Comparison of ENCODE assay signal across 16 cellular contexts in genomic region chr9:5269249-5269715, GRCh38. TPM values are rescaled to one million over a fixed set of nuclear protein-coding genes. Genes with fewer than 3 reads are reported as not detected.
A peak's percentile ranks its signal among the peaks of the same experiment; 100 is the strongest.
DNase-seq lines count a peak whose midpoint lies in the region; ATAC-seq and TF ChIP-seq lines count a peak whose summit lies in the region.
"Had no signal": no experiment of that assay in that cellular context is flagged by ENCODE, and none has a peak within 500 bp of the region (broad histone marks: within the 10 kb centered on the region; RNA-seq: fewer than 3 reads in every experiment).

No MANE protein-coding gene starts in this region.

- H2AFZ ChIP-seq in PC-3 (ENCODE audit: low read length): 0 out of 2 replicates have a peak overlapping the region, but pooled peaks have one; percentile 7

- H3K79me2 ChIP-seq in PC-3 (ENCODE audit: low read length): no peaks in the 10 kb centered on the region
- H3K79me2 ChIP-seq in mesendoderm (ENCODE audit: control insufficient read depth, insufficient read depth, low read length): no peaks in the 10 kb centered on the region

- CTCF ChIA-PET in PC-3 (lab: Charles Lee): no interaction called here

- no TSS peak for BruUV-seq in PC-3 (replicated peaks; lab: Mats Ljungman, UMichigan)

- intact Hi-C loops in PC-3 (cut with micrococcal nuclease): loop anchor here (10.0 kb wide), 1 partner anchor 156 kb away; no protein-coding TSS in a partner anchor

- H3K4me1 Mint-ChIP-seq in endodermal cell: peaks cover 11% of the 10 kb centered on the region
- H3K4me1 Mint-ChIP-seq: nephron progenitor cell had no signal

- no peak overlapping the region for H4K8ac ChIP-seq in mesendoderm (ENCODE audit: low read depth, low read length)

- DNase-seq in Daoy (ENCODE audit: low read depth): peak; percentile 88
- DNase-seq in PC-3: peak; percentile 74
- DNase-seq in endodermal cell: peak; percentile 63
- DNase-seq in mesendoderm: peak; percentile 97
- DNase-seq in activated naive CD4-positive, alpha-beta T cell treated with anti-CD3 and anti-CD28 coated beads, Interleukin-2, amount 50 U/mL, for 72 hours (ENCODE audit: low spot score in 2 of 2): no peak
- DNase-seq in NCI-H524 treated with DMSO at 0.1 percent for 48 hours (lab: John Stamatoyannopoulos, UW): no peak
- DNase-seq: activated naive CD8-positive, alpha-beta T cell treated with anti-CD3 and anti-CD28 coated beads, Interleukin-2, amount 10 ng/mL, durations not matched to agents 7 days and 5 days; CD4-positive, alpha-beta memory T cell; gastrocnemius medialis; NCI-H1436 treated with DMSO at 0.1 percent for 48 hours; nephron progenitor cell; Peyer's patch; stimulated activated CD4-positive, alpha-beta T cell treated with anti-CD3 and anti-CD28 coated beads, Interleukin-4, amount 100 ng/mL, for 1 hour; testis had no signal

- no peak overlapping the region for H3K56ac ChIP-seq in mesendoderm (ENCODE audit: low read length)

- no peaks in the 10 kb centered on the region for H3K27me3 Mint-ChIP-seq in endodermal cell (ENCODE audit: insufficient read depth)
- H3K27me3 Mint-ChIP-seq: activated naive CD8-positive, alpha-beta T cell treated with anti-CD3 and anti-CD28 coated beads, Interleukin-2, amount 10 ng/mL, durations not matched to agents 7 days and 5 days had no signal

- no peak overlapping the region for H2BK15ac ChIP-seq in mesendoderm (replicated peaks; ENCODE audit: low read depth)

- H3K4me3 Mint-ChIP-seq in endodermal cell: no peak overlapping the region
- H3K4me3 Mint-ChIP-seq: activated naive CD8-positive, alpha-beta T cell treated with anti-CD3 and anti-CD28 coated beads, Interleukin-2, amount 10 ng/mL, durations not matched to agents 7 days and 5 days; CD4-positive, alpha-beta memory T cell; nephron progenitor cell had no signal

- H3F3A ChIP-seq in PC-3 (ENCODE audit: low read length, unreplicated experiment): no peaks in the 10 kb centered on the region

- no peak overlapping the region for H3K9ac ChIP-seq in PC-3 (ENCODE audit: low read length)
- no peak overlapping the region for H3K9ac ChIP-seq in endodermal cell (ENCODE audit: extremely low read depth, low read length, poor library complexity, severe bottlenecking)
- no peak overlapping the region for H3K9ac ChIP-seq in mesendoderm (ENCODE audit: low read length)

- no peak overlapping the region for H3K18ac ChIP-seq in mesendoderm (ENCODE audit: low read length)

- H3K9me3 ChIP-seq in PC-3 (ENCODE audit: low read length): no peaks in the 10 kb centered on the region
- no peaks in the 10 kb centered on the region for H3K9me3 ChIP-seq in endodermal cell (ENCODE audit: control insufficient read depth, low read length)
- H3K9me3 ChIP-seq: gastrocnemius medialis, Peyer's patch, testis had no signal

- H2AK5ac ChIP-seq in mesendoderm (ENCODE audit: low read length): no peak overlapping the region

- H3K27ac ChIP-seq in PC-3 (ENCODE audit: low read length) (no peak overlapping the region), endodermal cell (ENCODE audit: low read depth, low read length) (peak overlapping the region; percentile 42), mesendoderm (ENCODE audit: low read depth, low read length) (peak overlapping the region; percentile 61)
- H3K27ac ChIP-seq: gastrocnemius medialis, Peyer's patch, testis had no signal

- H3K79me1 ChIP-seq in mesendoderm (ENCODE audit: low read length): no peaks in the 10 kb centered on the region

- no peak overlapping the region for H2BK120ac ChIP-seq in mesendoderm (ENCODE audit: low read depth, low read length)

- no peak overlapping the region for H4K5ac ChIP-seq in mesendoderm (ENCODE audit: low read length)

- no peaks in the 10 kb centered on the region for H3K27me3 ChIP-seq in PC-3 (ENCODE audit: low read length)
- no peaks in the 10 kb centered on the region for H3K27me3 ChIP-seq in endodermal cell (ENCODE audit: control insufficient read depth, insufficient read depth, low read length, poor library complexity, severe bottlenecking)
- H3K27me3 ChIP-seq in mesendoderm (ENCODE audit: insufficient read depth, low read length, poor library complexity): no peaks in the 10 kb centered on the region
- H3K27me3 ChIP-seq: gastrocnemius medialis, Peyer's patch, testis had no signal

- H3K27ac Mint-ChIP-seq in endodermal cell: peak overlapping the region; percentile 88
- no peak overlapping the region for H3K27ac Mint-ChIP-seq in activated naive CD4-positive, alpha-beta T cell treated with anti-CD3 and anti-CD28 coated beads, Interleukin-2, amount 50 U/mL, for 72 hours
- H3K27ac Mint-ChIP-seq: activated naive CD8-positive, alpha-beta T cell treated with anti-CD3 and anti-CD28 coated beads, Interleukin-2, amount 10 ng/mL, durations not matched to agents 7 days and 5 days; CD4-positive, alpha-beta memory T cell; nephron progenitor cell had no signal

- ATAC-seq in PC-3 (peak; percentile 74), GM21723 (IDR thresholded peaks at IDR 0.05; ENCODE audit: unreplicated experiment) (no peak), HG03571 (IDR thresholded peaks at IDR 0.05; ENCODE audit: unreplicated experiment) (no peak)
- no peak for ATAC-seq in activated naive CD4-positive, alpha-beta T cell treated with anti-CD3 and anti-CD28 coated beads, Interleukin-2, amount 50 U/mL, for 72 hours
- ATAC-seq: gastrocnemius medialis had no signal

- H3K9me2 ChIP-seq in PC-3 (replicated peaks; ENCODE audit: low read length): no peaks in the 10 kb centered on the region

- H3K4me3 ChIP-seq in PC-3 (ENCODE audit: low read length) (no peak overlapping the region), endodermal cell (ENCODE audit: low read length) (peak overlapping the region; percentile 43), mesendoderm (ENCODE audit: low read length) (no peak overlapping the region)
- H3K4me3 ChIP-seq: gastrocnemius medialis, Peyer's patch, testis had no signal

- no peak overlapping the region for H3K4ac ChIP-seq in mesendoderm (ENCODE audit: low read depth, low read length)

- no peaks in the 10 kb centered on the region for H3K9me3 Mint-ChIP-seq in endodermal cell
- H3K9me3 Mint-ChIP-seq in activated naive CD4-positive, alpha-beta T cell treated with anti-CD3 and anti-CD28 coated beads, Interleukin-2, amount 50 U/mL, for 72 hours: no peaks in the 10 kb centered on the region
- H3K9me3 Mint-ChIP-seq: activated naive CD8-positive, alpha-beta T cell treated with anti-CD3 and anti-CD28 coated beads, Interleukin-2, amount 10 ng/mL, durations not matched to agents 7 days and 5 days; CD4-positive, alpha-beta memory T cell; nephron progenitor cell had no signal

- H3K36me3 ChIP-seq in PC-3 (ENCODE audit: low read depth, low read length) (no peaks in the 10 kb centered on the region), endodermal cell (ENCODE audit: control insufficient read depth, insufficient read depth, low read length) (no peaks in the 10 kb centered on the region), mesendoderm (ENCODE audit: control insufficient read depth, insufficient read depth, low read length) (no peaks in the 10 kb centered on the region)
- H3K36me3 ChIP-seq: gastrocnemius medialis, Peyer's patch had no signal

- no peak overlapping the region for H3K23ac ChIP-seq in mesendoderm (ENCODE audit: low read length)

- no peaks in the 10 kb centered on the region for H3K36me3 Mint-ChIP-seq in endodermal cell (ENCODE audit: low read depth)
- no peaks in the 10 kb centered on the region for H3K36me3 Mint-ChIP-seq in activated naive CD4-positive, alpha-beta T cell treated with anti-CD3 and anti-CD28 coated beads, Interleukin-2, amount 50 U/mL, for 72 hours
- H3K36me3 Mint-ChIP-seq: activated naive CD8-positive, alpha-beta T cell treated with anti-CD3 and anti-CD28 coated beads, Interleukin-2, amount 10 ng/mL, durations not matched to agents 7 days and 5 days; CD4-positive, alpha-beta memory T cell had no signal

- H3K4me1 ChIP-seq in PC-3 (ENCODE audit: insufficient read depth, low read length) (peaks cover 18% of the 10 kb centered on the region), endodermal cell (ENCODE audit: control insufficient read depth, insufficient read depth, low read length) (peaks cover 6% of the 10 kb centered on the region), mesendoderm (ENCODE audit: control insufficient read depth, low read depth, low read length) (no peaks in the 10 kb centered on the region)
- H3K4me1 ChIP-seq: gastrocnemius medialis, Peyer's patch, testis had no signal

- H3K4me2 ChIP-seq in PC-3 (ENCODE audit: low read length): peak overlapping the region; percentile 62
- H3K4me2 ChIP-seq in mesendoderm (ENCODE audit: low read length): no peak overlapping the region

- POLR2A ChIA-PET in PC-3 (lab: Charles Lee; ENCODE audit: unreplicated experiment): no interaction called here

- TF ChIP-seq CTCF in PC-3 (conservative IDR thresholded peaks at IDR 0.05; ENCODE audit: low read depth, low read length): no peak
- no peak for TF ChIP-seq CTCF in endodermal cell (conservative IDR thresholded peaks at IDR 0.05)

- WGBS in endodermal cell (ENCODE audit: insufficient coverage in 1 of 2, insufficient read length in 1 of 2), 2 experiments: 33 to 46% methylated on average over 3 to 6 of the region's 6 CpGs
- no CpG with 5 or more reads among the region's 6 CpGs for WGBS in mesendoderm (ENCODE audit: extremely low coverage, insufficient coverage, low lambda C conversion rate)

- no peaks in the 10 kb centered on the region for H4K20me1 ChIP-seq in PC-3 (ENCODE audit: low read length)

- peak overlapping the region; percentile 20 for H2BK5ac ChIP-seq in mesendoderm (ENCODE audit: low read length)

RNA-seq across cellular contexts. Expression of gene RLN2, which starts 35.2 kb away (rescaled TPM):
- not detected in 2 replicates for total RNA-seq in Daoy (2014; rRNA removed; shearing (Covaris generic))
- total RNA-seq in PC-3 (2014; rRNA removed) (not detected in 2 replicates), endodermal cell (1 to 10 TPM; 2.3 to 7.9 TPM)
- 1.7 TPM for polyA plus RNA-seq in endodermal cell (2013, experiment 1 of 2)
- polyA plus RNA-seq in endodermal cell (2013, experiment 2 of 2): 2.6 TPM
- 3.2 TPM for polyA plus RNA-seq in mesendoderm (2013, experiment 1 of 2)
- polyA plus RNA-seq in mesendoderm (2013, experiment 2 of 2): 3.1 TPM
- 1 to 10 TPM; 2.4 to 4.6 TPM for total RNA-seq in activated naive CD4-positive, alpha-beta T cell treated with anti-CD3 and anti-CD28 coated beads, Interleukin-2, amount 50 U/mL, for 72 hours
- total RNA-seq: gastrocnemius medialis had no signal

RNA-seq across cellular contexts. Expression of gene INSL4, which starts 38.1 kb away (rescaled TPM):
- not detected in 2 replicates for total RNA-seq in Daoy (2014; rRNA removed; shearing (Covaris generic))
- total RNA-seq in PC-3 (2014; rRNA removed) (not detected in 2 replicates), endodermal cell (not detected)
- polyA plus RNA-seq in endodermal cell (2013, experiment 1 of 2): not detected
- polyA plus RNA-seq in endodermal cell (2013, experiment 2 of 2): not detected
- polyA plus RNA-seq in mesendoderm (2013, experiment 1 of 2): not detected
- polyA plus RNA-seq in mesendoderm (2013, experiment 2 of 2): not detected
- total RNA-seq in activated naive CD4-positive, alpha-beta T cell treated with anti-CD3 and anti-CD28 coated beads, Interleukin-2, amount 50 U/mL, for 72 hours: not detected
- total RNA-seq: activated naive CD8-positive, alpha-beta T cell treated with anti-CD3 and anti-CD28 coated beads, Interleukin-2, amount 10 ng/mL, durations not matched to agents 7 days and 5 days; CD4-positive, alpha-beta memory T cell; Peyer's patch had no signal
- polyA plus RNA-seq: CD4-positive, alpha-beta memory T cell had no signal

Comparison
In these comparisons a context has a peak if more than half of its experiments do, and no peak if none do; other contexts are left out.
1. DNase-seq: peak in Daoy (single experiment), PC-3 (single experiment), endodermal cell (single experiment) and mesendoderm (single experiment); none in activated naive CD4-positive, alpha-beta T cell treated with anti-CD3 and anti-CD28 coated beads, Interleukin-2, amount 50 U/mL, for 72 hours (0 of 2) and NCI-H524 treated with DMSO at 0.1 percent for 48 hours (single experiment).